1 cellular context compared by ENCODE assay signal in genomic region chr3:186589115-186589514, GRCh38.
TF ChIP-seq lines count a peak whose summit lies in the region.

No MANE protein-coding gene starts in this region.

TF ChIP-seq in GM23338, 12 proteins besides CTCF, POLR2A, EP300 and RAD21 (continued from another document):
- TF ChIP-seq ZNF462 (CRISPR knock-in tag; IDR thresholded peaks at IDR 0.05): no peak
- no peak for TF ChIP-seq NANOG (IDR thresholded peaks at IDR 0.05; ENCODE audit: borderline replicate concordance)
- TF ChIP-seq EZH2phosphoT487 (IDR thresholded peaks at IDR 0.05; ENCODE audit: unreplicated experiment): no peak
- TF ChIP-seq EZH2 (IDR thresholded peaks at IDR 0.05; ENCODE audit: low read depth, unreplicated experiment): no peak
- no peak for TF ChIP-seq ZNF331 (CRISPR knock-in tag; IDR thresholded peaks at IDR 0.05; ENCODE audit: low read depth)
- TF ChIP-seq JUNB (IDR thresholded peaks at IDR 0.05; ENCODE audit: unreplicated experiment): no peak
